Comparison of ENCODE assay signal across 11 cellular contexts in the genomic region with DNA sequence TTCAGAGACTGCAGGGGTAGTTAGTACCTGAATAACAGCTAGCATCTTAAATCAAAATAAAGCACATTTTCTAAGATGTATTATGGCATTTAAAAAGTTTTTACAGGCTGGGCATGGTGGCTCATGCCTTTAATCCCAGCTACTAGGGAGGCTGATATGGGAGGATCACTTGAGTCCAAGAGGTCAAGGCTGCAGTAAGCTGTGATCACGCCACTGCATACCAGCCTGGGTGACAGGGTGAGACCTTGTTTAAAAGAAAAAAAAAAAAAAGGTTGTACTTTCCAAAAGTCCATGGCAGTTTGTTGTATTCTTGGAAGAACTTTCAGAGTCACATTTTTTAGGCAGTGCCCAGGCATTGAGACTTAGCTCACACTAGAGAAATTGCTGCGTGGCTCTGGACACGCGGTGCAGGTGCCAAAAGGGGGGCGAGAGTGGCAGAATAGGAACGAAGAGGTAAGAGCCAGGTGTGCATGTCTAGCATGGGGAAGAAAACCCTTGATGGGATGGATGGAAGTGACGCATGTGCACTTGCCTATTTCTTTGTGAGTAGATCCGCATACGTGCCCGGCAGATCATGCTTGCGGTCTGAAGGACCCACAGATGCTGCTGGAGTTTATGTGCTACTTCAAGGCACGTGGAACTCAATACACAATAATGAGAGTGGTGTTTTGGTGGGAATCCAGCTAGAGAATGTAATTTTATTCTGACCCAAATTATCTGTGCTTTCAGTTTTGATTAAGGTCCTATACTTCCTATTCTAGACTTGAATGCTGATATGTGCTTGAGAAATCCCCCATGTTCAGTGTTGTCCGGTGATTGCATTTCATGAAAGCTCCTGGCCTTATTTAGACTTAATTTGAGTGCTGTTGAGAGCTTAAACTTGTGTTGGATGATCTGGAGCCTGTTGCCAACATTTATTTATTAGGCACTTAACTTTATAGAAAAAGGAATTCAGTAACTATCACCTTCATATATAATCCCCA. TPM values are rescaled to one million over a fixed set of nuclear protein-coding genes. Genes with fewer than 3 reads are reported as not detected.
DNase-seq lines count a peak whose midpoint lies in the region; TF ChIP-seq lines count a peak whose summit lies in the region.
"Had no signal": no experiment of that assay in that cellular context is flagged by ENCODE, and none has a peak within 500 bp of the region (broad histone marks: within the 10 kb centered on the region; RNA-seq: fewer than 3 reads in every experiment).

No MANE protein-coding gene starts in this region.

- no peaks in the 10 kb centered on the region for H4K20me1 ChIP-seq in DOHH2 (ENCODE audit: control insufficient read depth, insufficient read depth, low read depth, low read length)
- no peaks in the 10 kb centered on the region for H4K20me1 ChIP-seq in Karpas-422 (ENCODE audit: insufficient read depth, low read depth, low read length)

- H3K4me3 ChIP-seq in DOHH2 (ENCODE audit: low read length): peak overlapping the region; percentile 80
- peak overlapping the region; percentile 64 for H3K4me3 ChIP-seq in Karpas-422 (ENCODE audit: low read length)
- H3K4me3 ChIP-seq: gastroesophageal sphincter, suprapubic skin had no signal

- peaks cover 38% of the 10 kb centered on the region for H3F3A ChIP-seq in DOHH2 (ENCODE audit: control insufficient read depth, insufficient read depth)

- H3K27me3 Mint-ChIP-seq in immature natural killer cell (ENCODE audit: low read depth in 3 of 3) (no peaks in the 10 kb centered on the region), glutamatergic neuron (ENCODE audit: unreplicated experiment) (no peaks in the 10 kb centered on the region)

- H3K36me3 Mint-ChIP-seq in immature natural killer cell: peaks cover 4 to 16% (median 6%) of the 10 kb centered on the region in 3 donors
- no peaks in the 10 kb centered on the region for H3K36me3 Mint-ChIP-seq in glutamatergic neuron (ENCODE audit: unreplicated experiment)

- TF ChIP-seq CTCF in DOHH2 (IDR thresholded peaks at IDR 0.05; ENCODE audit: low read depth, low read length, poor library complexity, severe bottlenecking) (no peak), glutamatergic neuron (IDR thresholded peaks at IDR 0.05; ENCODE audit: partially characterized antibody, unreplicated experiment) (no peak)

- TF ChIP-seq POLR2A in GM18951 (IDR thresholded peaks at IDR 0.05; ENCODE audit: extremely low read depth, insufficient read depth, insufficient read length): peak; percentile 51

- H3K4me1 ChIP-seq in DOHH2 (ENCODE audit: control insufficient read depth, low read length): peaks cover 92% of the 10 kb centered on the region
- H3K4me1 ChIP-seq in Karpas-422 (ENCODE audit: low read length): peaks cover 69% of the 10 kb centered on the region
- H3K4me1 ChIP-seq: suprapubic skin had no signal

- no peak overlapping the region for H3K4me3 Mint-ChIP-seq in immature natural killer cell
- H3K4me3 Mint-ChIP-seq in glutamatergic neuron (ENCODE audit: unreplicated experiment): no peak overlapping the region

- H3K4me1 Mint-ChIP-seq in immature natural killer cell (peaks cover 39 to 59% of the 10 kb centered on the region in 2 donors), glutamatergic neuron (ENCODE audit: low read depth, unreplicated experiment) (peaks cover 4% of the 10 kb centered on the region)

- DNase-seq in Karpas-422: peak; percentile 84
- DNase-seq in immature natural killer cell: no peak
- no peak for DNase-seq in NCI-H187 treated with DMSO at 0.1 percent for 48 hours (lab: John Stamatoyannopoulos, UW)
- no peak for DNase-seq in NCI-H2029 (lab: John Stamatoyannopoulos, UW)
- no peak for DNase-seq in NCI-H2081 (lab: John Stamatoyannopoulos, UW)
- no peak for DNase-seq in glutamatergic neuron
- DNase-seq: activated CD4-positive, CD25-positive, alpha-beta regulatory T cell treated with anti-CD3 and anti-CD28 coated beads, Interleukin-2, amount 50 U/mL, for 72 hours had no signal

- H3K9me2 ChIP-seq in DOHH2 (replicated peaks; ENCODE audit: control insufficient read depth, low read length) (no peaks in the 10 kb centered on the region), Karpas-422 (replicated peaks; ENCODE audit: insufficient read depth, low read length) (no peaks in the 10 kb centered on the region)

- H3K36me3 ChIP-seq in DOHH2 (ENCODE audit: control insufficient read depth, low read length): peaks cover 71% of the 10 kb centered on the region
- H3K36me3 ChIP-seq in Karpas-422 (ENCODE audit: insufficient read depth, low read length): peaks cover 21% of the 10 kb centered on the region

- H2AFZ ChIP-seq in Karpas-422 (ENCODE audit: low read length): no peak overlapping the region

- H3K9me3 Mint-ChIP-seq in immature natural killer cell (no peaks in the 10 kb centered on the region), glutamatergic neuron (ENCODE audit: unreplicated experiment) (no peaks in the 10 kb centered on the region)

- H3K9me3 ChIP-seq in DOHH2 (ENCODE audit: control insufficient read depth, insufficient read depth, low read length) (no peaks in the 10 kb centered on the region), Karpas-422 (ENCODE audit: low read length) (no peaks in the 10 kb centered on the region)
- H3K9me3 ChIP-seq: gastroesophageal sphincter, suprapubic skin had no signal

- H3K4me2 ChIP-seq in DOHH2 (ENCODE audit: low read length) (peak overlapping the region; percentile 99), Karpas-422 (ENCODE audit: low read depth, low read length, poor library complexity, severe bottlenecking) (peak overlapping the region; percentile 78)

- H3K27me3 ChIP-seq in DOHH2 (ENCODE audit: control insufficient read depth, low read length) (no peaks in the 10 kb centered on the region), Karpas-422 (ENCODE audit: low read length) (no peaks in the 10 kb centered on the region)
- H3K27me3 ChIP-seq: gastroesophageal sphincter, suprapubic skin had no signal

- in situ Hi-C loops in GM18951 (cut with MboI; ENCODE audit: low sequenced_read_pairs, unreplicated experiment): no loop called here

- peak overlapping the region; percentile 63 for H3K9ac ChIP-seq in Karpas-422 (ENCODE audit: low read length)

- H3K27ac ChIP-seq in DOHH2 (ENCODE audit: low read depth, low read length) (peak overlapping the region; percentile 95), Karpas-422 (ENCODE audit: low read length) (peak overlapping the region; percentile 90)
- H3K27ac ChIP-seq: gastroesophageal sphincter, suprapubic skin had no signal

- peak overlapping the region in 4 of 6 donors; percentile 16 to 76 (median 30) for H3K27ac Mint-ChIP-seq in immature natural killer cell
- H3K27ac Mint-ChIP-seq in glutamatergic neuron (ENCODE audit: unreplicated experiment): no peak overlapping the region

- H3K79me2 ChIP-seq in DOHH2 (ENCODE audit: control insufficient read depth, low read length): peaks cover 92% of the 10 kb centered on the region
- H3K79me2 ChIP-seq in Karpas-422 (ENCODE audit: low read length): peaks cover 80% of the 10 kb centered on the region

RNA-seq across cellular contexts. Expression of a gene that starts 11.9 kb away (rescaled TPM):
- 277 and 337 TPM in 2 replicates for total RNA-seq in Karpas-422 (2014; rRNA removed; shearing (Covaris generic); ENCODE audit: low replicate concordance)
- polyA plus RNA-seq in immature natural killer cell: 10 to 100 TPM; 39.8 to 62.9 (median 40.8) TPM
- total RNA-seq in glutamatergic neuron (ENCODE audit: unreplicated experiment): 139 TPM

RNA-seq across cellular contexts. Expression of a gene that starts 15.0 kb away (rescaled TPM):
- total RNA-seq in Karpas-422 (2014; rRNA removed; shearing (Covaris generic); ENCODE audit: low replicate concordance): 76.3 and 81.9 TPM in 2 replicates
- polyA plus RNA-seq in immature natural killer cell: 10 to 100 TPM; 54.6 to 100.0 (median 68.7) TPM
- total RNA-seq in glutamatergic neuron (ENCODE audit: unreplicated experiment): 54.9 TPM

RNA-seq across cellular contexts. Expression of a gene that starts 37.2 kb away (rescaled TPM):
- total RNA-seq in Karpas-422 (2014; rRNA removed; shearing (Covaris generic); ENCODE audit: low replicate concordance): 12.8 and 24.6 TPM in 2 replicates
- 10 to 100 TPM in 2 of 3 donors, 1 to 10 TPM in 1; 9.8 to 17.7 (median 13.6) TPM for polyA plus RNA-seq in immature natural killer cell
- 43.3 TPM for total RNA-seq in glutamatergic neuron (ENCODE audit: unreplicated experiment)
